Comparison of ENCODE assay signal across 13 cellular contexts in the genomic region with DNA sequence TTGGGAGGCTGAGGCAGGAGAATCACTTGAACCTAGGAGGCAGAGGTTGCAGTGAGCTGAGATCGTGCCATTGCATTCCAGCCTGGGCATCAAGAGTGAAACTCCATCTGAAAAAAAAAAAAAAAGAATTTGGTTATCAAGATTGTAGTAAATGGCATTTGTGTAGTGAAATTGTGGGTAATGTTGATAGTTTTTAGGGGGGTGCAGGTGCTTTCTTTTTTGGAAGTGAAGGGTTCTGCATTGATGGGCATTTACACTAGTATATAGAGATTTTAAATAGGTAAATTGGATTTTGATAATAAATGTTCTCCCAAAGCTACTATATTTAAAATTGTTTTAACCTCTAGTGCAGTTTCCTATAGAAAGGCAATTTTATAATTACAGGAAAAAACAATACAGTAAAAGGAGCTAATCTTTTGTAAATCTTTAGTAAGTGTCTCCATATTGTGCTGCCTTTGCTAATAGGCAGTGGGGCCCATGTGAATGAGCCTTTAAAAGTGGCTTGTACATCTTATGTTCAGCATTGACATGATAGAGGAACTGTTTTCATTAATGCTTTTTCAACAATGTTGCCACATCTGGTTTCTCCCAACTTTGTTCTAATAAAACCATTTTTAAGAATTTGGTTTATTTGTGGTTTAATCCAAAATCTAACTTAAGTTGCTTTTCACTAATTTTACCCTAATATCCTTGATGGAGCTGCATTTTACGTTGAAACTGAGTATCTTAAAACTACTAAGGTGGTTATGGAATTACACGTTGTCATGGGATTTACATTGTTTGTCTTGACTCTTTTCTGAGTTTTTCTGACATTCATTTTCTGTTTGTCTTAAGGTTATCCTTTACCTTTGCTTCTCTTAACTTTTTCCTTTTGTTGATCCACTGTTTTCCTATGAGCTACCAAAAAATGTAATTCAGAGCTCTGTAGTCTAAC. TPM values are rescaled to one million over a fixed set of nuclear protein-coding genes. Genes with fewer than 3 reads are reported as not detected.
DNase-seq lines count a peak whose midpoint lies in the region; ATAC-seq, FAIRE-seq and TF ChIP-seq lines count a peak whose summit lies in the region.
"Had no signal": no experiment of that assay in that cellular context is flagged by ENCODE, and none has a peak within 500 bp of the region (broad histone marks: within the 10 kb centered on the region; RNA-seq: fewer than 3 reads in every experiment).

No MANE protein-coding gene starts in this region.

- peaks cover 13% of the 10 kb centered on the region for H3F3A ChIP-seq in DOHH2 (ENCODE audit: control insufficient read depth, insufficient read depth)

- intact Hi-C loops in CD14-positive monocyte (cut with micrococcal nuclease) (loop anchor here in 1 of 2 donors (5.0 kb wide), 1 partner anchor 33 kb away; no protein-coding TSS in a partner anchor), left colon (cut with DNase I, micrococcal nuclease) (no loop called here)

- ATAC-seq in WTC11 (no peak), left colon (no peak), HG02759 (IDR thresholded peaks at IDR 0.05; ENCODE audit: unreplicated experiment) (no peak)
- ATAC-seq in naive thymus-derived CD8-positive, alpha-beta T cell, result no peak

- no peak for TF ChIP-seq CTCF in CD14-positive monocyte (IDR thresholded peaks at IDR 0.05)
- no peak for TF ChIP-seq CTCF in DOHH2 (IDR thresholded peaks at IDR 0.05; ENCODE audit: low read depth, low read length, poor library complexity, severe bottlenecking)
- no peak for TF ChIP-seq CTCF in WTC11 (IDR thresholded peaks at IDR 0.05)

- peaks cover 61% of the 10 kb centered on the region for H4K20me1 ChIP-seq in DOHH2 (ENCODE audit: control insufficient read depth, insufficient read depth, low read depth, low read length)

- no peak overlapping the region for H3K27ac ChIP-seq in DOHH2 (ENCODE audit: low read depth, low read length)

- no peak for DNase-seq in CD14-positive monocyte (ENCODE audit: low spot score)
- DNase-seq in WTC11 (ENCODE audit: low spot score), result no peak
- DNase-seq in naive thymus-derived CD8-positive, alpha-beta T cell, result no peak
- DNase-seq in left colon, result no peak
- no peak for DNase-seq in urothelium cell line (ENCODE audit: low spot score)
- no peak for DNase-seq in erythroblast (lab: John Stamatoyannopoulos, UW)
- DNase-seq: activated CD4-positive, CD25-positive, alpha-beta regulatory T cell treated with anti-CD3 and anti-CD28 coated beads, Interleukin-2, amount 50 U/mL, for 72 hours; activated effector memory CD4-positive, alpha-beta T cell treated with Interleukin-2 at 50 U/mL for 16 hours; NCI-H1092 treated with DMSO at 0.1 percent for 48 hours; stimulated activated CD4-positive, alpha-beta T cell treated with anti-CD3 and anti-CD28 coated beads, Interleukin-4, amount 100 ng/mL, for 24 hours had no signal

- TF ChIP-seq POLR2A in erythroblast (IDR thresholded peaks at IDR 0.05; ENCODE audit: low read length), result no peak

- peak overlapping the region; percentile 35 for H3K4me2 ChIP-seq in DOHH2 (ENCODE audit: low read length)

- H3K4me1 Mint-ChIP-seq in CD14-positive monocyte (peaks cover 55% of the 10 kb centered on the region), WTC11 (peaks cover 73% of the 10 kb centered on the region)
- H3K4me1 Mint-ChIP-seq in naive thymus-derived CD8-positive, alpha-beta T cell, result peaks cover 43 to 97% (median 90%) of the 10 kb centered on the region in 4 donors

- CTCF ChIA-PET in WTC11 (lab: Charles Lee), result no interaction called here

- peaks cover 100% of the 10 kb centered on the region for H3K79me2 ChIP-seq in DOHH2 (ENCODE audit: control insufficient read depth, low read length)

- H3K4me1 ChIP-seq in DOHH2 (ENCODE audit: control insufficient read depth, low read length), result peaks cover 88% of the 10 kb centered on the region

- POLR2A ChIA-PET in WTC11 (lab: Charles Lee), result interaction anchor here (0.6 to 0.7 kb wide), 2 partner anchors 118 to 813 kb away, joined by 3 read pairs; no protein-coding TSS in a partner anchor
- POLR2A ChIA-PET in naive thymus-derived CD8-positive, alpha-beta T cell (lab: Charles Lee), result interaction anchor here (0.6 to 4.6 kb wide), 6 partner anchors 10 to 975 kb away, joined by 3 to 31 read pairs (median 4); partner anchors contain the start of gene MATR3

- H3K27me3 Mint-ChIP-seq in CD14-positive monocyte (ENCODE audit: low read depth in 3 of 3) (no peaks in the 10 kb centered on the region), WTC11 (ENCODE audit: low read depth) (no peaks in the 10 kb centered on the region)
- H3K27me3 Mint-ChIP-seq in naive thymus-derived CD8-positive, alpha-beta T cell, result no peaks in the 10 kb centered on the region

- H3K4me3 Mint-ChIP-seq in CD14-positive monocyte, result no peak overlapping the region
- no peak overlapping the region for H3K4me3 Mint-ChIP-seq in WTC11
- H3K4me3 Mint-ChIP-seq in naive thymus-derived CD8-positive, alpha-beta T cell, result peak overlapping the region; percentile 16 to 76 (median 62)

- H3K27ac Mint-ChIP-seq in CD14-positive monocyte, result peak overlapping the region in 4 of 7 donors; percentile 12 to 56 (median 34)
- peak overlapping the region; percentile 63 for H3K27ac Mint-ChIP-seq in WTC11
- H3K27ac Mint-ChIP-seq in naive thymus-derived CD8-positive, alpha-beta T cell, result peak overlapping the region; percentile 19 to 82 (median 40)

- H3K36me3 Mint-ChIP-seq in CD14-positive monocyte (peaks cover 4 to 14% of the 10 kb centered on the region in 2 donors), WTC11 (peaks cover 8% of the 10 kb centered on the region; the same call in 1 of the 2 replicates)
- peaks cover 0 to 23% (median 0%) of the 10 kb centered on the region in 3 donors for H3K36me3 Mint-ChIP-seq in naive thymus-derived CD8-positive, alpha-beta T cell

- H3K9me3 Mint-ChIP-seq in CD14-positive monocyte (no peaks in the 10 kb centered on the region), WTC11 (no peaks in the 10 kb centered on the region)
- no peaks in the 10 kb centered on the region for H3K9me3 Mint-ChIP-seq in naive thymus-derived CD8-positive, alpha-beta T cell

- no peaks in the 10 kb centered on the region for H3K9me3 ChIP-seq in DOHH2 (ENCODE audit: control insufficient read depth, insufficient read depth, low read length)

- FAIRE-seq in urothelium cell line (lab: Jason Lieb, UNC), result no peak
- FAIRE-seq: endometrium had no signal

- no peak overlapping the region for H3K4me3 ChIP-seq in DOHH2 (ENCODE audit: low read length)

- H3K27me3 ChIP-seq in DOHH2 (ENCODE audit: control insufficient read depth, low read length), result no peaks in the 10 kb centered on the region

- peaks cover 63% of the 10 kb centered on the region for H3K36me3 ChIP-seq in DOHH2 (ENCODE audit: control insufficient read depth, low read length)

- no peaks in the 10 kb centered on the region for H3K9me2 ChIP-seq in DOHH2 (replicated peaks; ENCODE audit: control insufficient read depth, low read length)

TF ChIP-seq in WTC11, 78 proteins besides CTCF, POLR2A, EP300 and RAD21 (continues in another document):
- no peak for TF ChIP-seq STAT6 (CRISPR knock-in tag; conservative IDR thresholded peaks at IDR 0.05; ENCODE audit: low read depth)
- no peak for TF ChIP-seq E2F1 (CRISPR knock-in tag; IDR thresholded peaks at IDR 0.05)
- TF ChIP-seq ZNF263 (CRISPR knock-in tag; IDR thresholded peaks at IDR 0.05; ENCODE audit: low read depth), result no peak
- no peak for TF ChIP-seq ETV6 (CRISPR knock-in tag; IDR thresholded peaks at IDR 0.05)

RNA-seq across cellular contexts. Expression of gene MATR3, which starts 11.1 kb away (rescaled TPM):
- 100 to 1,000 TPM; 137 to 174 TPM for polyA plus RNA-seq in CD14-positive monocyte
- total RNA-seq in WTC11 (2021), result 228 to 290 TPM (median 233 TPM) in 3 replicates
- 100 to 1,000 TPM; 259 to 272 TPM for total RNA-seq in naive thymus-derived CD8-positive, alpha-beta T cell
- 100 to 1,000 TPM; 323 to 351 (median 327) TPM for polyA plus RNA-seq in naive thymus-derived CD8-positive, alpha-beta T cell
- 100 to 1,000 TPM in 1 of 2 donors, 10 to 100 TPM in 1; 98.4 to 106 TPM for total RNA-seq in left colon

RNA-seq across cellular contexts. Expression of gene PAIP2, which starts 37.0 kb away (rescaled TPM):
- 100 to 1,000 TPM; 313 to 325 TPM for polyA plus RNA-seq in CD14-positive monocyte
- total RNA-seq in WTC11 (2021) (122 to 126 TPM (median 126 TPM) in 3 replicates), left colon (10 to 100 TPM; 28.0 to 47.5 TPM)
- 100 to 1,000 TPM; 129 to 150 TPM for total RNA-seq in naive thymus-derived CD8-positive, alpha-beta T cell
- 100 to 1,000 TPM; 359 to 455 (median 406) TPM for polyA plus RNA-seq in naive thymus-derived CD8-positive, alpha-beta T cell

Comparison
In these comparisons a context has a peak if more than half of its experiments do, and no peak if none do; other contexts are left out.
1. H3K4me3 Mint-ChIP-seq: peak in naive thymus-derived CD8-positive, alpha-beta T cell (10 of 10); none in CD14-positive monocyte (0 of 2) and WTC11 (single experiment).
2. Peak in every context shown above with its lines, with median percentiles within 50 percentile points of each other: H3K27ac Mint-ChIP-seq.